Comparison of ENCODE assay signal across 1 cellular context in the genomic region with DNA sequence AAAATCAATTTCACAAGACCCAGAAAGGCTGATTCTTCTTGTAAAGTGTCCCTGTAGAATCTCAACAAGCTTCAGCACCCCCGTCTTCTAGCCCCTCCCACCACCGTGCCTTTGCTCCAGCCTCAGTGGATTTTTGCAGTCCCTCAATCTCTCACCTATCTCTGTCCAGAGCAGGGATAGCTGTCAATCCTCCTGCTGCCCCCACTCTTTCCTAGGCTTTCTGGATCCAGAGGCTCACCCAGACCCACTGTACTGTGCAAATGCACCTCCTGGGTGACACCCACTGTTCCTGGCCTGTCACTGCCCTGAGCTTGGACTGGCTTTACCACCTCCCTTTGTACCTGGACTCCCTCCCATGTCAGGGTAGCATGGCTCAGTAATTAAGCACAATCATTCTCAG.
TF ChIP-seq lines count a peak whose summit lies in the region.

No MANE protein-coding gene starts in this region.

TF ChIP-seq in SK-N-SH treated with all-trans-retinoic acid at 6 μM for 48 hours, 23 proteins besides CTCF, POLR2A, EP300 and RAD21 (continued from another document):
- TF ChIP-seq, protein P1, sequence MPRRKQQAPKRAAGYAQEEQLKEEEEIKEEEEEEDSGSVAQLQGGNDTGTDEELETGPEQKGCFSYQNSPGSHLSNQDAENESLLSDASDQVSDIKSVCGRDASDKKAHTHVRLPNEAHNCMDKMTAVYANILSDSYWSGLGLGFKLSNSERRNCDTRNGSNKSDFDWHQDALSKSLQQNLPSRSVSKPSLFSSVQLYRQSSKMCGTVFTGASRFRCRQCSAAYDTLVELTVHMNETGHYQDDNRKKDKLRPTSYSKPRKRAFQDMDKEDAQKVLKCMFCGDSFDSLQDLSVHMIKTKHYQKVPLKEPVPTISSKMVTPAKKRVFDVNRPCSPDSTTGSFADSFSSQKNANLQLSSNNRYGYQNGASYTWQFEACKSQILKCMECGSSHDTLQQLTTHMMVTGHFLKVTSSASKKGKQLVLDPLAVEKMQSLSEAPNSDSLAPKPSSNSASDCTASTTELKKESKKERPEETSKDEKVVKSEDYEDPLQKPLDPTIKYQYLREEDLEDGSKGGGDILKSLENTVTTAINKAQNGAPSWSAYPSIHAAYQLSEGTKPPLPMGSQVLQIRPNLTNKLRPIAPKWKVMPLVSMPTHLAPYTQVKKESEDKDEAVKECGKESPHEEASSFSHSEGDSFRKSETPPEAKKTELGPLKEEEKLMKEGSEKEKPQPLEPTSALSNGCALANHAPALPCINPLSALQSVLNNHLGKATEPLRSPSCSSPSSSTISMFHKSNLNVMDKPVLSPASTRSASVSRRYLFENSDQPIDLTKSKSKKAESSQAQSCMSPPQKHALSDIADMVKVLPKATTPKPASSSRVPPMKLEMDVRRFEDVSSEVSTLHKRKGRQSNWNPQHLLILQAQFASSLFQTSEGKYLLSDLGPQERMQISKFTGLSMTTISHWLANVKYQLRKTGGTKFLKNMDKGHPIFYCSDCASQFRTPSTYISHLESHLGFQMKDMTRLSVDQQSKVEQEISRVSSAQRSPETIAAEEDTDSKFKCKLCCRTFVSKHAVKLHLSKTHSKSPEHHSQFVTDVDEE (CRISPR knock-in tag; IDR thresholded peaks at IDR 0.05) = no peak
- TF ChIP-seq BACH2 (CRISPR knock-in tag; IDR thresholded peaks at IDR 0.05; ENCODE audit: borderline replicate concordance) = no peak
- TF ChIP-seq ZNF8 (CRISPR knock-in tag; IDR thresholded peaks at IDR 0.05) = no peak
- no peak for TF ChIP-seq ZFP3 (CRISPR knock-in tag; IDR thresholded peaks at IDR 0.05)
- no peak for TF ChIP-seq ZNF565 (CRISPR knock-in tag; conservative IDR thresholded peaks at IDR 0.05; ENCODE audit: low read depth)
- no peak for TF ChIP-seq OSR1 (CRISPR knock-in tag; IDR thresholded peaks at IDR 0.05)
- TF ChIP-seq, protein P2, sequence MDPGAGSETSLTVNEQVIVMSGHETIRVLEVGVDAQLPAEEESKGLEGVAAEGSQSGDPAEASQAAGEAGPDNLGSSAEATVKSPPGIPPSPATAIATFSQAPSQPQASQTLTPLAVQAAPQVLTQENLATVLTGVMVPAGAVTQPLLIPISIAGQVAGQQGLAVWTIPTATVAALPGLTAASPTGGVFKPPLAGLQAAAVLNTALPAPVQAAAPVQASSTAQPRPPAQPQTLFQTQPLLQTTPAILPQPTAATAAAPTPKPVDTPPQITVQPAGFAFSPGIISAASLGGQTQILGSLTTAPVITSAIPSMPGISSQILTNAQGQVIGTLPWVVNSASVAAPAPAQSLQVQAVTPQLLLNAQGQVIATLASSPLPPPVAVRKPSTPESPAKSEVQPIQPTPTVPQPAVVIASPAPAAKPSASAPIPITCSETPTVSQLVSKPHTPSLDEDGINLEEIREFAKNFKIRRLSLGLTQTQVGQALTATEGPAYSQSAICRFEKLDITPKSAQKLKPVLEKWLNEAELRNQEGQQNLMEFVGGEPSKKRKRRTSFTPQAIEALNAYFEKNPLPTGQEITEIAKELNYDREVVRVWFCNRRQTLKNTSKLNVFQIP (CRISPR knock-in tag; IDR thresholded peaks at IDR 0.05; ENCODE audit: borderline replicate concordance, low read depth) = no peak
- no peak for TF ChIP-seq ZFP30 (CRISPR knock-in tag; IDR thresholded peaks at IDR 0.05)
- TF ChIP-seq SNAI2 (CRISPR knock-in tag; IDR thresholded peaks at IDR 0.05) = no peak
- no peak for TF ChIP-seq ZNF70 (CRISPR knock-in tag; IDR thresholded peaks at IDR 0.05)
